1 cellular context compared by ENCODE assay signal in the genomic region with DNA sequence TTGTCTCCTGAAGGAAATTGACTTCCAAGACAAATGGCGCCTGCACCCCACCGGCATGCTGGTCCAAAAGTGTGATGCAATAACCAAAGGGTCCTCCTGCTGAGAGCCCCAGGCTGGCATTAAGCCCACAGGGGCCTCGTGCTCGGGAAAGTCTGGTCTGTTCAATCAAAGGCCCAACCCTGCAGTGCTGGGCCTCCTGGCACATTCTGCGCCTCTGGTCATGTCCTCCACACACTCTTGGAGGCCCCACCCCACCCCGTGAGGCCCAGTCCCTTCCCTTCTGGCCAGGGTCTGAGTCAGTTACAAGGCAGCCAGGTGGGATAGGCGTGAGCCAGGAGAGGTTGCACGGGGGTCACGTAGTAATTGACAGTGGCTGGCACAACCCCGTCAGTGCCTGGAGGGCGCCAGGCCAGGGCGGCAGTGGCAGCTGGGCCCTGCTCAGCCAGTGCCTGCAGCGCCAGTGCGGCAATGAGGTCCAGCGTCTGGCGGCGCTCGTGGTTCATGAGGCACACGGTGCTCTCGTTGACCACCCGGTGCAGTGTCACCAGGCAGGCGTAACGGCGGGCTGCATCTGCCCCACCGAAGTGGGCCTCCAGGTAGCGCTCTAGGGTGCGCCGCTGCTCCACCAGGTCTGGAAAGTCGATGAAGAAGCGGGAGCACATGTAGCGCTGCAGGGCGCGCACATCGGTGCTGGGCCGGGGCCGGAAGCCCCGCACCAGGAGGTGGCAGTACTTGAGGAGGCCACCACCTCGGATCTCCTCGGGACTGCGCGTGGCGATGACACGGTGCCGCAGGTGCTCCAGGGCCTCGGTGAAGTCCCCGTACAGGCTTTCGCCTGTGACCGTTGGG.
TF ChIP-seq lines count a peak whose summit lies in the region.

No MANE protein-coding gene starts in this region.

TF ChIP-seq in K562, 482 proteins besides CTCF, POLR2A, EP300 and RAD21:
- no peak for TF ChIP-seq SIRT6 (IDR thresholded peaks at IDR 0.05; ENCODE audit: low read depth, low read length)
- TF ChIP-seq SUPT5H (IDR thresholded peaks at IDR 0.05), result no peak
- no peak for TF ChIP-seq ZNF3 (CRISPR knock-in tag; IDR thresholded peaks at IDR 0.05)
- 0 out of 2 replicates have a peak, but pooled peaks have one; percentile 37 for TF ChIP-seq ZNF282 (CRISPR knock-in tag; IDR thresholded peaks at IDR 0.05)
- no peak for TF ChIP-seq FOXA3 (CRISPR knock-in tag; conservative IDR thresholded peaks at IDR 0.05 in 1 of 2, IDR thresholded peaks at IDR 0.05 in 1 of 2)
- no peak for TF ChIP-seq SIN3B (IDR thresholded peaks at IDR 0.05; ENCODE audit: low read depth)
- TF ChIP-seq CEBPG (CRISPR knock-in tag; IDR thresholded peaks at IDR 0.05), result peak; percentile 73
- peak; percentile 32 to 78; a peak in 2 of 4 replicates for TF ChIP-seq CEBPG (tag; conservative IDR thresholded peaks at IDR 0.05 in 1 of 2, IDR thresholded peaks at IDR 0.05 in 1 of 2)
- TF ChIP-seq KAT2B (IDR thresholded peaks at IDR 0.05; ENCODE audit: low read depth, low read length), result no peak
- TF ChIP-seq, protein P1, sequence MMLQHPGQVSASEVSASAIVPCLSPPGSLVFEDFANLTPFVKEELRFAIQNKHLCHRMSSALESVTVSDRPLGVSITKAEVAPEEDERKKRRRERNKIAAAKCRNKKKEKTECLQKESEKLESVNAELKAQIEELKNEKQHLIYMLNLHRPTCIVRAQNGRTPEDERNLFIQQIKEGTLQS (IDR thresholded peaks at IDR 0.05), result peak; percentile 33; the same call in 1 of the 2 replicates
- TF ChIP-seq, protein P1 (CRISPR knock-in tag; conservative IDR thresholded peaks at IDR 0.05), result no peak
- TF ChIP-seq, protein P2, sequence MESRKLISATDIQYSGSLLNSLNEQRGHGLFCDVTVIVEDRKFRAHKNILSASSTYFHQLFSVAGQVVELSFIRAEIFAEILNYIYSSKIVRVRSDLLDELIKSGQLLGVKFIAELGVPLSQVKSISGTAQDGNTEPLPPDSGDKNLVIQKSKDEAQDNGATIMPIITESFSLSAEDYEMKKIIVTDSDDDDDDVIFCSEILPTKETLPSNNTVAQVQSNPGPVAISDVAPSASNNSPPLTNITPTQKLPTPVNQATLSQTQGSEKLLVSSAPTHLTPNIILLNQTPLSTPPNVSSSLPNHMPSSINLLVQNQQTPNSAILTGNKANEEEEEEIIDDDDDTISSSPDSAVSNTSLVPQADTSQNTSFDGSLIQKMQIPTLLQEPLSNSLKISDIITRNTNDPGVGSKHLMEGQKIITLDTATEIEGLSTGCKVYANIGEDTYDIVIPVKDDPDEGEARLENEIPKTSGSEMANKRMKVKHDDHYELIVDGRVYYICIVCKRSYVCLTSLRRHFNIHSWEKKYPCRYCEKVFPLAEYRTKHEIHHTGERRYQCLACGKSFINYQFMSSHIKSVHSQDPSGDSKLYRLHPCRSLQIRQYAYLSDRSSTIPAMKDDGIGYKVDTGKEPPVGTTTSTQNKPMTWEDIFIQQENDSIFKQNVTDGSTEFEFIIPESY (CRISPR knock-in tag; IDR thresholded peaks at IDR 0.05), result peak; percentile 99
- TF ChIP-seq, protein P3, sequence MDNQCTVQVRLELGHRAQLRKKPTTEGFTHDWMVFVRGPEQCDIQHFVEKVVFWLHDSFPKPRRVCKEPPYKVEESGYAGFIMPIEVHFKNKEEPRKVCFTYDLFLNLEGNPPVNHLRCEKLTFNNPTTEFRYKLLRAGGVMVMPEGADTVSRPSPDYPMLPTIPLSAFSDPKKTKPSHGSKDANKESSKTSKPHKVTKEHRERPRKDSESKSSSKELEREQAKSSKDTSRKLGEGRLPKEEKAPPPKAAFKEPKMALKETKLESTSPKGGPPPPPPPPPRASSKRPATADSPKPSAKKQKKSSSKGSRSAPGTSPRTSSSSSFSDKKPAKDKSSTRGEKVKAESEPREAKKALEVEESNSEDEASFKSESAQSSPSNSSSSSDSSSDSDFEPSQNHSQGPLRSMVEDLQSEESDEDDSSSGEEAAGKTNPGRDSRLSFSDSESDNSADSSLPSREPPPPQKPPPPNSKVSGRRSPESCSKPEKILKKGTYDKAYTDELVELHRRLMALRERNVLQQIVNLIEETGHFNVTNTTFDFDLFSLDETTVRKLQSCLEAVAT (IDR thresholded peaks at IDR 0.05), result peak in 1 of 2 experiments; percentile 84; a peak in 2 of 4 replicates
- TF ChIP-seq THRAP3 (IDR thresholded peaks at IDR 0.05; ENCODE audit: borderline replicate concordance), result no peak
- no peak for TF ChIP-seq POLR2H (tag; IDR thresholded peaks at IDR 0.05; ENCODE audit: low read depth)
- no peak for TF ChIP-seq MED1 (CRISPR knock-in tag; IDR thresholded peaks at IDR 0.05; ENCODE audit: borderline replicate concordance)
- TF ChIP-seq NFIC (IDR thresholded peaks at IDR 0.05), result 0 out of 2 replicates have a peak, but pooled peaks have one; percentile 11
- peak; percentile 12; the same call in 1 of the 2 replicates for TF ChIP-seq POLR2G (IDR thresholded peaks at IDR 0.05; ENCODE audit: low read depth, low read length)
- TF ChIP-seq CEBPB (tag; IDR thresholded peaks at IDR 0.05), result peak; percentile 76
- TF ChIP-seq, protein P4, sequence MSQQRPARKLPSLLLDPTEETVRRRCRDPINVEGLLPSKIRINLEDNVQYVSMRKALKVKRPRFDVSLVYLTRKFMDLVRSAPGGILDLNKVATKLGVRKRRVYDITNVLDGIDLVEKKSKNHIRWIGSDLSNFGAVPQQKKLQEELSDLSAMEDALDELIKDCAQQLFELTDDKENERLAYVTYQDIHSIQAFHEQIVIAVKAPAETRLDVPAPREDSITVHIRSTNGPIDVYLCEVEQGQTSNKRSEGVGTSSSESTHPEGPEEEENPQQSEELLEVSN (IDR thresholded peaks at IDR 0.05; ENCODE audit: borderline replicate concordance in 1 of 2, extremely low read depth in 1 of 2, insufficient read depth in 1 of 2, insufficient read length in 1 of 2, low read depth in 1 of 2, low read length in 1 of 2, poor library complexity in 1 of 2, severe bottlenecking in 1 of 2), result peak in 1 of 2 experiments; percentile 7
- TF ChIP-seq PTTG1 (tag; IDR thresholded peaks at IDR 0.05; ENCODE audit: low read depth), result no peak
- TF ChIP-seq U2AF1 (optimal IDR thresholded peaks at IDR 0.05; ENCODE audit: low read depth, low read length), result no peak
